2 cellular contexts compared by ENCODE assay signal in genomic region chr12:49388682-49389081, GRCh38.
TF ChIP-seq lines count a peak whose summit lies in the region.

No MANE protein-coding gene starts in this region.

TF ChIP-seq in HepG2, 621 proteins besides CTCF, POLR2A, EP300 and RAD21:
- TF ChIP-seq ZFY (CRISPR knock-in tag; IDR thresholded peaks at IDR 0.05) = no peak
- no peak for TF ChIP-seq MED13 (CRISPR knock-in tag; IDR thresholded peaks at IDR 0.05)
- TF ChIP-seq ISL2 (CRISPR knock-in tag; IDR thresholded peaks at IDR 0.05) = no peak
- TF ChIP-seq PRPF4 (IDR thresholded peaks at IDR 0.05; ENCODE audit: low read depth, low read length, poor library complexity, severe bottlenecking) = no peak
- TF ChIP-seq ZNF121 (CRISPR knock-in tag; IDR thresholded peaks at IDR 0.05) = peak; percentile 75

TF ChIP-seq in H1, 55 proteins besides CTCF, POLR2A, EP300 and RAD21:
- TF ChIP-seq KDM5A (IDR thresholded peaks at IDR 0.05; ENCODE audit: low read length) (no peak), HDAC2 (IDR thresholded peaks at IDR 0.05; ENCODE audit: borderline replicate concordance in 1 of 2, low read depth in 2 of 2, low read length in 2 of 2) (0 out of 4 replicates have a peak, but pooled peaks of 1 of the 2 experiments have one; percentile 44), KDM1A (IDR thresholded peaks at IDR 0.05; ENCODE audit: borderline replicate concordance, low read length) (peak; percentile 77), SIN3A (conservative IDR thresholded peaks at IDR 0.05 in 1 of 2, IDR thresholded peaks at IDR 0.05 in 1 of 2; ENCODE audit: low read depth in 1 of 2, low read length in 2 of 2) (no peak)
